In the genomic region with DNA sequence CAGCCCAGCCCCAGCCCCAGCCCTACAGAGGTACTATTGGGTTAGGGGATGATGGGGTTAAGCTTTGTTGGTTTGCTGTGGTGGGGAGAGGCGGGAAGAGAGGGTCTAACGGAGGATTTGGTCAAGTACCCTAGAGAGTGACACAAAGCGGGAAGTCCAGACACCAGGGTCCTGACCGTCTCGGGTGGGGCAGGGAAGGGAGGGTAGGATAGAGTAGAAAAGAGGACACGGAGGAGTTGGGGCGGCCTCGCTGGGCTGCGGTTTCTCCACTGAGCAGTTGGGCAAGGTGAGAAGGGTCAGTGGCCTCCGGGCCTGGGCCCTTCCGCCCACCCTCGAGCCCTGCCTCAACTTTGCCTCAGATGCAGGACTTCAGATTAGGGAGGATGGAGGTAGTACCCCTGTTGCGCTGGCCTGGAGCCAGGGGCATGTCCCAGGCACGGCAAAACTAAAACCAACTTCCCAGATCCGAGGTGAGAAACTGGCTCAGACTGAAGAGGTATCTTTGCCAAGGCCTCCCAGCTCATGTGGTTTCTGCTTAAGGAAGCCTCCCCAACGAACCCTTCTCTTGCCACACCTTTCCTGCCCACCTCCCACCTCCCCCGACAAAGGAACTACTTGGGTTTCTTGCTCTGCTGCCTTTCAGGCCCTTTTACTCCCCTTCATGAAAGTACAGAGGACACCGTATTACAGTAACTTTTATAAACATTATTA, we compare ENCODE assay signal across 8 cellular contexts. TPM values are rescaled to one million over a fixed set of nuclear protein-coding genes. Genes with fewer than 3 reads are reported as not detected.
DNase-seq lines count a peak whose midpoint lies in the region; ATAC-seq and TF ChIP-seq lines count a peak whose summit lies in the region.

No MANE protein-coding gene starts in this region.

- peak overlapping the region; percentile 94 for H3K27ac Mint-ChIP-seq in activated CD4-positive, alpha-beta T cell treated with anti-CD3 and anti-CD28 coated beads, Interleukin-2, amount 10 ng/mL, durations not matched to agents 24 days and 14 days
- H3K27ac Mint-ChIP-seq in endodermal cell (peak overlapping the region; percentile 91), natural killer cell (peak overlapping the region; percentile 89 to 95)

- peak; percentile 77 for DNase-seq in activated CD4-positive, alpha-beta T cell treated with anti-CD3 and anti-CD28 coated beads, Interleukin-2, amount 10 ng/mL, durations not matched to agents 24 days and 14 days
- no peak for DNase-seq in activated CD4-positive, alpha-beta T cell treated with anti-CD3 and anti-CD28 coated beads, Interleukin-2, amount 50 U/mL, for 1 hour
- DNase-seq in RWPE2 (ENCODE audit: low spot score): no peak
- DNase-seq in endodermal cell: peak; percentile 61
- DNase-seq in natural killer cell: peak; percentile 30

- peak overlapping the region; percentile 99 for H3K4me3 Mint-ChIP-seq in activated CD4-positive, alpha-beta T cell treated with anti-CD3 and anti-CD28 coated beads, Interleukin-2, amount 10 ng/mL, durations not matched to agents 24 days and 14 days
- peak overlapping the region; percentile 87 for H3K4me3 Mint-ChIP-seq in endodermal cell
- peak overlapping the region; percentile 99 for H3K4me3 Mint-ChIP-seq in natural killer cell

- intact Hi-C loops in activated CD4-positive, alpha-beta T cell treated with anti-CD3 and anti-CD28 coated beads, Interleukin-2, amount 10 ng/mL, durations not matched to agents 24 days and 14 days (cut with micrococcal nuclease): loop anchor here (1.0 to 10.0 kb wide), 6 partner anchors 12 to 1880 kb away; a partner anchor contains a TSS
- intact Hi-C loops in natural killer cell (cut with micrococcal nuclease): no loop called here

- peak overlapping the region; percentile 58 for H3K9ac ChIP-seq in endodermal cell (ENCODE audit: extremely low read depth, low read length, poor library complexity, severe bottlenecking)

- H3K4me3 ChIP-seq in RWPE2 (ENCODE audit: severe bottlenecking) (peak overlapping the region; percentile 52), endodermal cell (ENCODE audit: low read length) (peak overlapping the region; percentile 95)

- no peaks in the 10 kb centered on the region for H3K27me3 Mint-ChIP-seq in activated CD4-positive, alpha-beta T cell treated with anti-CD3 and anti-CD28 coated beads, Interleukin-2, amount 10 ng/mL, durations not matched to agents 24 days and 14 days
- H3K27me3 Mint-ChIP-seq in endodermal cell (ENCODE audit: insufficient read depth) (peaks cover 7% of the 10 kb centered on the region), natural killer cell (ENCODE audit: low read depth in 2 of 2) (no peaks in the 10 kb centered on the region)

- peaks cover 33% of the 10 kb centered on the region for H3K4me1 ChIP-seq in RWPE2 (ENCODE audit: insufficient read depth, poor library complexity, severe bottlenecking)
- no peaks in the 10 kb centered on the region for H3K4me1 ChIP-seq in endodermal cell (ENCODE audit: control insufficient read depth, insufficient read depth, low read length)

- H3K36me3 ChIP-seq in RWPE2 (ENCODE audit: low read depth) (peaks cover 31% of the 10 kb centered on the region), endodermal cell (ENCODE audit: control insufficient read depth, insufficient read depth, low read length) (peaks cover 13% of the 10 kb centered on the region)

- ATAC-seq in RWPE2 (ENCODE audit: low read depth) (0 out of 3 replicates have a peak, but pooled peaks have one; percentile 1), natural killer cell (no peak), HG02759 (IDR thresholded peaks at IDR 0.05; ENCODE audit: unreplicated experiment) (no peak), HG03039 (IDR thresholded peaks at IDR 0.05; ENCODE audit: unreplicated experiment) (no peak), HG03097 (IDR thresholded peaks at IDR 0.05; ENCODE audit: low FRiP score, unreplicated experiment) (no peak)

- H3K4me1 Mint-ChIP-seq in activated CD4-positive, alpha-beta T cell treated with anti-CD3 and anti-CD28 coated beads, Interleukin-2, amount 10 ng/mL, durations not matched to agents 24 days and 14 days: peaks cover 57% of the 10 kb centered on the region
- peaks cover 9% of the 10 kb centered on the region for H3K4me1 Mint-ChIP-seq in endodermal cell
- peaks cover 53 to 78% of the 10 kb centered on the region in 2 donors for H3K4me1 Mint-ChIP-seq in natural killer cell

- H3K36me3 Mint-ChIP-seq in activated CD4-positive, alpha-beta T cell treated with anti-CD3 and anti-CD28 coated beads, Interleukin-2, amount 10 ng/mL, durations not matched to agents 24 days and 14 days (ENCODE audit: low read depth): peaks cover 30% of the 10 kb centered on the region
- H3K36me3 Mint-ChIP-seq in endodermal cell (ENCODE audit: low read depth) (peaks cover 12% of the 10 kb centered on the region), natural killer cell (no peaks in the 10 kb centered on the region)

- H3K27me3 ChIP-seq in RWPE2 (ENCODE audit: insufficient read depth, poor library complexity, severe bottlenecking) (no peaks in the 10 kb centered on the region), endodermal cell (ENCODE audit: control insufficient read depth, insufficient read depth, low read length, poor library complexity, severe bottlenecking) (no peaks in the 10 kb centered on the region)

- WGBS in endodermal cell (ENCODE audit: insufficient coverage in 1 of 2, insufficient read length in 1 of 2), 2 experiments: 7% methylated on average over 9 to 18 of the region's 18 CpGs

- peak overlapping the region; percentile 66 for H3K27ac ChIP-seq in RWPE2 (ENCODE audit: poor library complexity, severe bottlenecking)
- H3K27ac ChIP-seq in endodermal cell (ENCODE audit: low read depth, low read length): peak overlapping the region; percentile 41

- H3K9me3 ChIP-seq in RWPE2 (ENCODE audit: severe bottlenecking) (no peaks in the 10 kb centered on the region), endodermal cell (ENCODE audit: control insufficient read depth, low read length) (no peaks in the 10 kb centered on the region)

- TF ChIP-seq CTCF in RWPE2 (IDR thresholded peaks at IDR 0.05; ENCODE audit: poor library complexity, severe bottlenecking) (no peak), endodermal cell (conservative IDR thresholded peaks at IDR 0.05) (no peak), natural killer cell (IDR thresholded peaks at IDR 0.05) (no peak)

- H3K9me3 Mint-ChIP-seq in activated CD4-positive, alpha-beta T cell treated with anti-CD3 and anti-CD28 coated beads, Interleukin-2, amount 10 ng/mL, durations not matched to agents 24 days and 14 days: no peaks in the 10 kb centered on the region
- H3K9me3 Mint-ChIP-seq in endodermal cell: no peaks in the 10 kb centered on the region
- H3K9me3 Mint-ChIP-seq in natural killer cell: no peaks in the 10 kb centered on the region

RNA-seq across cellular contexts. Expression of a gene that starts 0.6 kb away (rescaled TPM):
- total RNA-seq in activated CD4-positive, alpha-beta T cell treated with anti-CD3 and anti-CD28 coated beads, Interleukin-2, amount 10 ng/mL, durations not matched to agents 24 days and 14 days: 61.3 and 64.2 TPM in 2 replicates
- 10 to 100 TPM; 26.5 to 28.9 TPM for total RNA-seq in endodermal cell
- 25.5 TPM for polyA plus RNA-seq in endodermal cell (2013, experiment 1 of 2)
- 23.7 TPM for polyA plus RNA-seq in endodermal cell (2013, experiment 2 of 2)
- total RNA-seq in natural killer cell: 10 to 100 TPM; 65.8 to 68.7 (median 67.6) TPM

RNA-seq across cellular contexts. Expression of a gene that starts 3.0 kb away (rescaled TPM):
- 10.3 and 10.6 TPM in 2 replicates for total RNA-seq in activated CD4-positive, alpha-beta T cell treated with anti-CD3 and anti-CD28 coated beads, Interleukin-2, amount 10 ng/mL, durations not matched to agents 24 days and 14 days
- 1 to 10 TPM; 4.4 to 5.5 TPM for total RNA-seq in endodermal cell
- polyA plus RNA-seq in endodermal cell (2013, experiment 1 of 2): 7.9 TPM
- polyA plus RNA-seq in endodermal cell (2013, experiment 2 of 2): 6.8 TPM
- total RNA-seq in natural killer cell: 1 to 10 TPM; 5.6 to 8.2 (median 7.0) TPM

Comparison
In these comparisons a context has a peak if more than half of its experiments do, and no peak if none do; other contexts are left out.
1. DNase-seq: peak in activated CD4-positive, alpha-beta T cell treated with anti-CD3 and anti-CD28 coated beads, Interleukin-2, amount 10 ng/mL, durations not matched to agents 24 days and 14 days (single experiment), endodermal cell (single experiment) and natural killer cell (single experiment); none in activated CD4-positive, alpha-beta T cell treated with anti-CD3 and anti-CD28 coated beads, Interleukin-2, amount 50 U/mL, for 1 hour (single experiment) and RWPE2 (single experiment).
2. Peak in every context shown above with its lines, with median percentiles within 50 percentile points of each other: H3K27ac Mint-ChIP-seq and H3K4me3 Mint-ChIP-seq.